ENCODE assay signal across 15 cellular contexts in genomic region chr2:95021015-95021399, GRCh38. TPM values are rescaled to one million over a fixed set of nuclear protein-coding genes. Genes with fewer than 3 reads are reported as not detected.
"Had no signal": no experiment of that assay in that cellular context is flagged by ENCODE, and none has a peak within 500 bp of the region (broad histone marks: within the 10 kb centered on the region; RNA-seq: fewer than 3 reads in every experiment).

No MANE protein-coding gene starts in this region.

- H3K36me3 Mint-ChIP-seq: activated naive CD8-positive, alpha-beta T cell; naive B cell; stimulated activated effector memory CD8-positive, alpha-beta T cell treated with anti-CD3 and anti-CD28 coated beads, Interleukin-12 subunit alpha, Interleukin-12 subunit beta, amount 100 ng/mL, for 72 hours had no signal

- H3K36me3 ChIP-seq: heart left ventricle, prostate gland, right lobe of liver, upper lobe of left lung had no signal

- H3K9me3 Mint-ChIP-seq: naive B cell; stimulated activated effector memory CD8-positive, alpha-beta T cell treated with anti-CD3 and anti-CD28 coated beads, Interleukin-12 subunit alpha, Interleukin-12 subunit beta, amount 100 ng/mL, for 72 hours had no signal

- H3K4me3 Mint-ChIP-seq: activated naive CD8-positive, alpha-beta T cell; naive B cell; stimulated activated effector memory CD8-positive, alpha-beta T cell treated with anti-CD3 and anti-CD28 coated beads, Interleukin-12 subunit alpha, Interleukin-12 subunit beta, amount 100 ng/mL, for 72 hours; T-helper 17 cell had no signal

- H3K27ac ChIP-seq: heart left ventricle, prostate gland, right lobe of liver, upper lobe of left lung had no signal

- ATAC-seq: heart left ventricle; left ventricle myocardium superior; right lobe of liver; stimulated activated effector memory CD8-positive, alpha-beta T cell treated with anti-CD3 and anti-CD28 coated beads, Interleukin-12 subunit alpha, Interleukin-12 subunit beta, amount 100 ng/mL, for 72 hours; T-helper 17 cell had no signal

- H3K27ac Mint-ChIP-seq: activated naive CD8-positive, alpha-beta T cell; naive B cell; stimulated activated effector memory CD8-positive, alpha-beta T cell treated with anti-CD3 and anti-CD28 coated beads, Interleukin-12 subunit alpha, Interleukin-12 subunit beta, amount 100 ng/mL, for 72 hours; T-helper 17 cell had no signal

- H3K27me3 Mint-ChIP-seq: activated naive CD8-positive, alpha-beta T cell; T-helper 17 cell had no signal

- H3K4me3 ChIP-seq: heart left ventricle, prostate gland, right lobe of liver, upper lobe of left lung had no signal

- DNase-seq: activated CD4-positive, alpha-beta T cell treated with anti-CD3 and anti-CD28 coated beads, Interleukin-2, amount 50 U/mL, for 1 hour; activated effector memory CD4-positive, alpha-beta T cell treated with Interleukin-2 at 50 U/mL for 16 hours; activated T-cell treated with anti-CD3 and anti-CD28 coated beads, Interleukin-2, amount 50 U/mL, for 1 hour; foreskin melanocyte; heart left ventricle; islet precursor cell; left ventricle myocardium superior; naive B cell; occipital lobe; right lobe of liver; T-helper 17 cell; upper lobe of left lung had no signal

- H3K9me3 ChIP-seq: heart left ventricle, prostate gland, right lobe of liver, upper lobe of left lung had no signal

RNA-seq across cellular contexts. Expression of gene MAL, which starts 4.5 kb away (rescaled TPM):
- total RNA-seq: occipital lobe had no signal
